In genomic region chr2:197256021-197256420, GRCh38 we compare ENCODE assay signal across 10 cellular contexts. TPM values are rescaled to one million over a fixed set of nuclear protein-coding genes. Genes with fewer than 3 reads are reported as not detected.
DNase-seq lines count a peak whose midpoint lies in the region; ATAC-seq and TF ChIP-seq lines count a peak whose summit lies in the region.
"Had no signal": no experiment of that assay in that cellular context is flagged by ENCODE, and none has a peak within 500 bp of the region (broad histone marks: within the 10 kb centered on the region; RNA-seq: fewer than 3 reads in every experiment).

No MANE protein-coding gene starts in this region.

- TF ChIP-seq EP300 in tibial nerve (IDR thresholded peaks at IDR 0.05), result no peak

- peaks cover 63% of the 10 kb centered on the region for H3K4me1 ChIP-seq in lower lobe of right lung
- H3K4me1 ChIP-seq in tibial nerve, result peaks cover 0 to 31% (median 17%) of the 10 kb centered on the region in 4 donors

- H3K4me3 ChIP-seq in lower lobe of right lung (no peak overlapping the region), tibial nerve (peak overlapping the region in 1 of 4 donors; percentile 19)
- H3K4me3 ChIP-seq: right atrium auricular region had no signal

- H3K27me3 ChIP-seq in lower lobe of right lung (ENCODE audit: low read depth), result no peaks in the 10 kb centered on the region
- H3K27me3 ChIP-seq in tibial nerve, result no peaks in the 10 kb centered on the region
- H3K27me3 ChIP-seq: right atrium auricular region had no signal

- peak overlapping the region; percentile 87 to 94 for H3K4me3 Mint-ChIP-seq in activated T-cell treated with anti-CD3 and anti-CD28 coated beads, Interleukin-2, amount 50 U/mL, for 72 hours
- peak overlapping the region; percentile 88 for H3K4me3 Mint-ChIP-seq in T-helper 17 cell

- intact Hi-C loops in lower lobe of right lung (cut with DNase I), result no loop called here

- H3K27ac ChIP-seq in lower lobe of right lung (peak overlapping the region; percentile 51), tibial nerve (peak overlapping the region in 3 of 4 donors; percentile 63 to 72 (median 65))

- H3K9me3 Mint-ChIP-seq in activated T-cell treated with anti-CD3 and anti-CD28 coated beads, Interleukin-2, amount 50 U/mL, for 72 hours, result no peaks in the 10 kb centered on the region

- DNase-seq in activated T-cell treated with anti-CD3 and anti-CD28 coated beads, Interleukin-2, amount 50 U/mL, for 72 hours, result no peak
- DNase-seq in activated T-cell treated with anti-CD3 and anti-CD28 coated beads, Interleukin-2, amount 50 U/mL, for 48 hours, result no peak
- DNase-seq in T-helper 17 cell (no peak), lower lobe of right lung (no peak), tibial nerve (ENCODE audit: low spot score in 2 of 2) (no peak), superior temporal gyrus (ENCODE audit: extremely low spot score) (no peak)
- DNase-seq: NCI-H1105 had no signal

- H3K4me1 Mint-ChIP-seq in activated T-cell treated with anti-CD3 and anti-CD28 coated beads, Interleukin-2, amount 50 U/mL, for 72 hours (ENCODE audit: low read depth), result peaks cover 74% of the 10 kb centered on the region
- peaks cover 55% of the 10 kb centered on the region for H3K4me1 Mint-ChIP-seq in T-helper 17 cell

- H3K36me3 Mint-ChIP-seq in activated T-cell treated with anti-CD3 and anti-CD28 coated beads, Interleukin-2, amount 50 U/mL, for 72 hours (ENCODE audit: insufficient read depth in 2 of 2), result peaks cover 0 to 2% of the 10 kb centered on the region in 2 donors
- no peaks in the 10 kb centered on the region for H3K36me3 Mint-ChIP-seq in T-helper 17 cell (ENCODE audit: low read depth)

- no peak for TF ChIP-seq POLR2A in tibial nerve (IDR thresholded peaks at IDR 0.05)

- H3K9me3 ChIP-seq in T-helper 17 cell (ENCODE audit: control insufficient read depth, low read length, poor library complexity, severe bottlenecking), result no peaks in the 10 kb centered on the region
- no peaks in the 10 kb centered on the region for H3K9me3 ChIP-seq in lower lobe of right lung
- no peaks in the 10 kb centered on the region for H3K9me3 ChIP-seq in tibial nerve
- H3K9me3 ChIP-seq: right atrium auricular region had no signal

- no peaks in the 10 kb centered on the region for H3K27me3 Mint-ChIP-seq in activated T-cell treated with anti-CD3 and anti-CD28 coated beads, Interleukin-2, amount 50 U/mL, for 72 hours (ENCODE audit: low read depth)
- H3K27me3 Mint-ChIP-seq in T-helper 17 cell, result no peaks in the 10 kb centered on the region

- peak overlapping the region; percentile 99 for H3K27ac Mint-ChIP-seq in activated T-cell treated with anti-CD3 and anti-CD28 coated beads, Interleukin-2, amount 50 U/mL, for 72 hours
- peak overlapping the region; percentile 98 for H3K27ac Mint-ChIP-seq in T-helper 17 cell

- no peak for ATAC-seq in activated T-cell treated with anti-CD3 and anti-CD28 coated beads, Interleukin-2, amount 50 U/mL, for 72 hours (replicated peaks in 1 of 2)
- ATAC-seq in T-helper 17 cell, result peak; percentile 28
- no peak for ATAC-seq in lower lobe of right lung
- no peak for ATAC-seq in HG03097 (IDR thresholded peaks at IDR 0.05; ENCODE audit: low FRiP score, unreplicated experiment)
- ATAC-seq in GM19455 (IDR thresholded peaks at IDR 0.05; ENCODE audit: unreplicated experiment), result no peak

- TF ChIP-seq CTCF in lower lobe of right lung (IDR thresholded peaks at IDR 0.05) (no peak), tibial nerve (IDR thresholded peaks at IDR 0.05) (no peak)

- H3K36me3 ChIP-seq in lower lobe of right lung (no peaks in the 10 kb centered on the region), tibial nerve (no peaks in the 10 kb centered on the region)
- H3K36me3 ChIP-seq: right atrium auricular region had no signal

RNA-seq across cellular contexts. Expression of gene ANKRD44, which starts 54.6 kb away (rescaled TPM):
- total RNA-seq in activated T-cell treated with anti-CD3 and anti-CD28 coated beads, Interleukin-2, amount 50 U/mL, for 72 hours, result 100 to 1,000 TPM; 114 to 141 TPM
- total RNA-seq in T-helper 17 cell (100 to 1,000 TPM; 232 to 246 TPM), lower lobe of right lung (58.7 TPM), tibial nerve (10 to 100 TPM; 28.5 to 48.9 (median 41.5) TPM)
